In the genomic region with DNA sequence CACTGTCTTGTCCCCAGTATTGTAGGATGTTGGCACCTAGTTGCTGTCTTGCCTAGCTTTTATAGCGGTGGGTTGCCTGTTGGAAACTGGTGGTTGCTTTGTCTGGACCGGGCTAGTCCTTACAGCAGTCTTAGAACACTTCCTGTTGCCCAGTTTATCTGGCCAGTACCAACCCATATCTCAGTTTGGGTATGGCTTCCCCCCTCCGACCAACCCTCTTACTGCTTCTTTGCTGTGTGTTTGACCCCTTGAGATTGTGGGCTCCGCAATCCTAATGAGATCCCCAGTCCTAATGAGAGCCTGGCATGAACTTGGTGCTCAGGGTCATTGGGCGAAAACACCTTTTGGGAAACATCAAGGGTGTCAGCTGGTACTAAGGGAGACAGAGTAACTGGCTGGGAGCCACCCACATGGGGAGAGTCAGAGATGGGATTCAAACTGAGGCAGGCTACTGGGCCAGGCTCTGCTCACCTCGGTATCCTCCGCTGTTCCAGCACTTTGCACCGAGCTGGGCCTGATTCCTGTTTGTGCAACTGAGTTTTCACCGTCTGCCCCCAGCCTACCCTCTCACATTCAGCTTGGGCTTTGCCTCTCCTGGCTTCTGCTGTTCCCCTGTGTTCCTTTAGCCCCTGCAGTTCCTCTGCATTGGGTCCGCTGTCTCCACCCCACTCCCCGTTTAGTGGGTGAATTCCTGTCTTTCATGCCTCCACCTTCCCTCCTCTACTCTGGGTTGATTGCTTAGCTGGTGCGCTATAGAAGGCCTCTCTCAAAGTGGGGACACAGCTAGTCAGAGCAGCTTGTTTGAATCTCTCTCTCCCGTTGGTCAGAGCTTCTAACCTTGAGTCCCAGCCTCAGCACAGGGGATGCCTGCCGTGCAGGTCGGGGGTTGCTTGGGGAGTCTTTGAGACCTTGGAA, we compare ENCODE assay signal across 9 cellular contexts. TPM values are rescaled to one million over a fixed set of nuclear protein-coding genes. Genes with fewer than 3 reads are reported as not detected.
DNase-seq lines count a peak whose midpoint lies in the region; ATAC-seq lines count a peak whose summit lies in the region.
"Had no signal": no experiment of that assay in that cellular context is flagged by ENCODE, and none has a peak within 500 bp of the region (broad histone marks: within the 10 kb centered on the region; RNA-seq: fewer than 3 reads in every experiment).

No MANE protein-coding gene starts in this region.

- no peak for ATAC-seq in stimulated activated naive CD8-positive, alpha-beta T cell treated with anti-CD3 and anti-CD28 coated beads, Interleukin-15, Interleukin-2, amounts not matched to agents 100 U/mL and 50 U/mL, for 24 hours
- no peak for ATAC-seq in central memory CD8-positive, alpha-beta T cell (replicated peaks; ENCODE audit: extremely low read depth, poor library complexity, severe bottlenecking)
- ATAC-seq in naive B cell (ENCODE audit: low read depth in 2 of 2) (no peak), GM21576 (IDR thresholded peaks at IDR 0.05; ENCODE audit: unreplicated experiment) (no peak)

- H3K9me3 Mint-ChIP-seq in stimulated activated naive CD8-positive, alpha-beta T cell treated with anti-CD3 and anti-CD28 coated beads, Interleukin-15, Interleukin-2, amounts not matched to agents 100 ng/mL and 50 ng/mL, for 24 hours: no peaks in the 10 kb centered on the region
- H3K9me3 Mint-ChIP-seq in central memory CD8-positive, alpha-beta T cell: no peaks in the 10 kb centered on the region
- H3K9me3 Mint-ChIP-seq in naive B cell: no peaks in the 10 kb centered on the region

- H3K4me1 Mint-ChIP-seq in stimulated activated naive CD8-positive, alpha-beta T cell treated with anti-CD3 and anti-CD28 coated beads, Interleukin-15, Interleukin-2, amounts not matched to agents 100 ng/mL and 50 ng/mL, for 24 hours (ENCODE audit: low read depth): peaks cover 69% of the 10 kb centered on the region
- peaks cover 48% of the 10 kb centered on the region for H3K4me1 Mint-ChIP-seq in central memory CD8-positive, alpha-beta T cell
- H3K4me1 Mint-ChIP-seq in naive B cell: peaks cover 39 to 65% (median 43%) of the 10 kb centered on the region in 3 donors

- no peaks in the 10 kb centered on the region for H3K27me3 Mint-ChIP-seq in stimulated activated naive CD8-positive, alpha-beta T cell treated with anti-CD3 and anti-CD28 coated beads, Interleukin-15, Interleukin-2, amounts not matched to agents 100 ng/mL and 50 ng/mL, for 24 hours
- H3K27me3 Mint-ChIP-seq in central memory CD8-positive, alpha-beta T cell: no peaks in the 10 kb centered on the region
- H3K27me3 Mint-ChIP-seq in naive B cell: peaks cover 0 to 7% (median 0%) of the 10 kb centered on the region in 3 donors

- no peak for DNase-seq in stimulated activated naive CD8-positive, alpha-beta T cell treated with anti-CD3 and anti-CD28 coated beads, Interleukin-15, Interleukin-2, amounts not matched to agents 100 U/mL and 50 U/mL, for 24 hours
- DNase-seq in central memory CD8-positive, alpha-beta T cell (ENCODE audit: low spot score in 2 of 2): no peak
- DNase-seq in naive B cell: no peak
- no peak for DNase-seq in activated gamma-delta T cell treated with Interleukin-2 at 50 U/mL for 16 hours
- DNase-seq in stimulated activated CD4-positive, alpha-beta T cell treated with anti-CD3 and anti-CD28 coated beads, Interleukin-4, amount 100 ng/mL, for 1 hour: no peak
- DNase-seq in OCI-M1 (lab: John Stamatoyannopoulos, UW): no peak
- DNase-seq: cortex of kidney had no signal

- H3K36me3 Mint-ChIP-seq in stimulated activated naive CD8-positive, alpha-beta T cell treated with anti-CD3 and anti-CD28 coated beads, Interleukin-15, Interleukin-2, amounts not matched to agents 100 ng/mL and 50 ng/mL, for 24 hours (ENCODE audit: low read depth): peaks cover 7% of the 10 kb centered on the region
- peaks cover 7% of the 10 kb centered on the region for H3K36me3 Mint-ChIP-seq in central memory CD8-positive, alpha-beta T cell (ENCODE audit: insufficient read depth)
- H3K36me3 Mint-ChIP-seq in naive B cell: no peaks in the 10 kb centered on the region

- H3K27ac Mint-ChIP-seq in stimulated activated naive CD8-positive, alpha-beta T cell treated with anti-CD3 and anti-CD28 coated beads, Interleukin-15, Interleukin-2, amounts not matched to agents 100 ng/mL and 50 ng/mL, for 24 hours: peak overlapping the region; percentile 89
- peak overlapping the region; percentile 57 for H3K27ac Mint-ChIP-seq in central memory CD8-positive, alpha-beta T cell (ENCODE audit: low read depth)
- peak overlapping the region; percentile 27 to 98 (median 84) for H3K27ac Mint-ChIP-seq in naive B cell

- peak overlapping the region; percentile 89 for H3K4me3 Mint-ChIP-seq in stimulated activated naive CD8-positive, alpha-beta T cell treated with anti-CD3 and anti-CD28 coated beads, Interleukin-15, Interleukin-2, amounts not matched to agents 100 ng/mL and 50 ng/mL, for 24 hours
- H3K4me3 Mint-ChIP-seq in central memory CD8-positive, alpha-beta T cell: peak overlapping the region; percentile 93
- H3K4me3 Mint-ChIP-seq in naive B cell: peak overlapping the region; percentile 89 to 95 (median 92)

RNA-seq across cellular contexts. Expression of gene TBC1D14, which starts 1.6 kb away (rescaled TPM):
- polyA plus RNA-seq in naive B cell (ENCODE audit: low read depth in 6 of 6): 10 to 100 TPM; 27.3 to 42.4 (median 33.8) TPM
